ENCODE assay signal across 13 cellular contexts in genomic region chr22:23714596-23715588, GRCh38. TPM values are rescaled to one million over a fixed set of nuclear protein-coding genes. Genes with fewer than 3 reads are reported as not detected.
DNase-seq lines count a peak whose midpoint lies in the region; ATAC-seq and TF ChIP-seq lines count a peak whose summit lies in the region.
"Had no signal": no experiment of that assay in that cellular context is flagged by ENCODE, and none has a peak within 500 bp of the region (broad histone marks: within the 10 kb centered on the region; RNA-seq: fewer than 3 reads in every experiment).

No MANE protein-coding gene starts in this region.

- POLR2A ChIA-PET in T-cell (lab: Charles Lee), result interaction anchor here in 1 of 2 donors (0.7 kb wide), 1 partner anchor 40 kb away, joined by 6 read pairs; no protein-coding TSS in a partner anchor

- no peak for DNase-seq in activated T-cell treated with anti-CD3 and anti-CD28 coated beads, Interleukin-2, amount 50 U/mL, for 4 hours
- DNase-seq in activated T-cell treated with anti-CD3 and anti-CD28 coated beads, Interleukin-2, amount 50 U/mL, for 1 hour, result no peak
- DNase-seq in T-cell (no peak), endodermal cell (no peak), OCI-M2 (lab: John Stamatoyannopoulos, UW; ENCODE audit: unreplicated experiment) (no peak)
- no peak for DNase-seq in stimulated activated effector memory CD8-positive, alpha-beta T cell treated with anti-CD3 and anti-CD28 coated beads, Interleukin-12 subunit alpha, Interleukin-12 subunit beta, amount 100 ng/mL, for 72 hours (ENCODE audit: low spot score in 2 of 2)
- no peak for DNase-seq in effector memory CD4-positive, alpha-beta T cell
- DNase-seq: activated gamma-delta T cell treated with Interleukin-2 at 50 U/mL for 16 hours, NCI-H510A, RPMI8226 had no signal

- no peaks in the 10 kb centered on the region for H3K9me3 Mint-ChIP-seq in activated T-cell treated with anti-CD3 and anti-CD28 coated beads, Interleukin-2, amount 50 U/mL, for 4 hours
- H3K9me3 Mint-ChIP-seq in T-cell (no peaks in the 10 kb centered on the region), endodermal cell (no peaks in the 10 kb centered on the region)
- H3K9me3 Mint-ChIP-seq in stimulated activated effector memory CD8-positive, alpha-beta T cell treated with anti-CD3 and anti-CD28 coated beads, Interleukin-12 subunit alpha, Interleukin-12 subunit beta, amount 100 ng/mL, for 72 hours, result no peaks in the 10 kb centered on the region

- peak overlapping the region; percentile 19 to 64 for H3K27ac Mint-ChIP-seq in T-cell
- no peak overlapping the region for H3K27ac Mint-ChIP-seq in endodermal cell
- peak overlapping the region; percentile 76 for H3K27ac Mint-ChIP-seq in stimulated activated effector memory CD8-positive, alpha-beta T cell treated with anti-CD3 and anti-CD28 coated beads, Interleukin-12 subunit alpha, Interleukin-12 subunit beta, amount 100 ng/mL, for 72 hours

- CTCF ChIA-PET in T-cell (lab: Charles Lee), result interaction anchor here in 1 of 2 donors (0.7 kb wide), 1 partner anchor 1091 kb away, joined by 3 read pairs; the partner anchor contains the start of gene SGSM1

- TF ChIP-seq POLR2A in GM18505 (IDR thresholded peaks at IDR 0.05; ENCODE audit: borderline replicate concordance, extremely low read depth, insufficient read depth, insufficient read length), result no peak

- no peaks in the 10 kb centered on the region for H3K9me3 ChIP-seq in endodermal cell (ENCODE audit: control insufficient read depth, low read length)
- H3K9me3 ChIP-seq in effector memory CD4-positive, alpha-beta T cell (ENCODE audit: control insufficient read depth, low read length), result no peaks in the 10 kb centered on the region

- ATAC-seq in activated T-cell treated with anti-CD3 and anti-CD28 coated beads, Interleukin-2, amount 50 U/mL, for 4 hours, result no peak
- ATAC-seq in T-cell (replicated peaks in 1 of 4) (no peak), GM18505 (IDR thresholded peaks at IDR 0.05; ENCODE audit: unreplicated experiment) (no peak)
- no peak for ATAC-seq in stimulated activated effector memory CD8-positive, alpha-beta T cell treated with anti-CD3 and anti-CD28 coated beads, Interleukin-12 subunit alpha, Interleukin-12 subunit beta, amount 100 ng/mL, for 72 hours

- H3K4me1 Mint-ChIP-seq in activated T-cell treated with anti-CD3 and anti-CD28 coated beads, Interleukin-2, amount 50 U/mL, for 4 hours (ENCODE audit: low read depth), result peaks cover 20% of the 10 kb centered on the region
- peaks cover 27 to 36% (median 35%) of the 10 kb centered on the region in 3 donors for H3K4me1 Mint-ChIP-seq in T-cell
- no peaks in the 10 kb centered on the region for H3K4me1 Mint-ChIP-seq in endodermal cell
- H3K4me1 Mint-ChIP-seq in stimulated activated effector memory CD8-positive, alpha-beta T cell treated with anti-CD3 and anti-CD28 coated beads, Interleukin-12 subunit alpha, Interleukin-12 subunit beta, amount 100 ng/mL, for 72 hours, result peaks cover 34% of the 10 kb centered on the region

- no peak overlapping the region for H3K27ac ChIP-seq in endodermal cell (ENCODE audit: low read depth, low read length)
- no peak overlapping the region for H3K27ac ChIP-seq in effector memory CD4-positive, alpha-beta T cell (ENCODE audit: insufficient read depth, low read length, poor library complexity, severe bottlenecking)

- H3K27me3 ChIP-seq in endodermal cell (ENCODE audit: control insufficient read depth, insufficient read depth, low read length, poor library complexity, severe bottlenecking), result no peaks in the 10 kb centered on the region
- H3K27me3 ChIP-seq in effector memory CD4-positive, alpha-beta T cell (replicated peaks; ENCODE audit: control insufficient read depth, insufficient read depth, low read length, poor library complexity, severe bottlenecking), result no peaks in the 10 kb centered on the region

- WGBS in endodermal cell (ENCODE audit: insufficient coverage in 1 of 2, insufficient read length in 1 of 2), 2 experiments, result 92 to 93% methylated on average over 15 to 24 of the region's 24 CpGs

- no peak for TF ChIP-seq CTCF in endodermal cell (conservative IDR thresholded peaks at IDR 0.05)

- H3K4me3 ChIP-seq in endodermal cell (ENCODE audit: low read length), result no peak overlapping the region
- H3K4me3 ChIP-seq in effector memory CD4-positive, alpha-beta T cell (ENCODE audit: insufficient read depth, low read depth, low read length, poor library complexity, severe bottlenecking), result no peak overlapping the region

- H3K36me3 Mint-ChIP-seq in activated T-cell treated with anti-CD3 and anti-CD28 coated beads, Interleukin-2, amount 50 U/mL, for 4 hours (ENCODE audit: insufficient read depth), result peaks cover 24% of the 10 kb centered on the region
- peaks cover 31% of the 10 kb centered on the region for H3K36me3 Mint-ChIP-seq in T-cell
- peaks cover 34% of the 10 kb centered on the region for H3K36me3 Mint-ChIP-seq in endodermal cell (ENCODE audit: low read depth)
- H3K36me3 Mint-ChIP-seq in stimulated activated effector memory CD8-positive, alpha-beta T cell treated with anti-CD3 and anti-CD28 coated beads, Interleukin-12 subunit alpha, Interleukin-12 subunit beta, amount 100 ng/mL, for 72 hours, result peaks cover 52% of the 10 kb centered on the region

- peak overlapping the region; percentile 77 for H3K4me3 Mint-ChIP-seq in activated T-cell treated with anti-CD3 and anti-CD28 coated beads, Interleukin-2, amount 50 U/mL, for 4 hours
- H3K4me3 Mint-ChIP-seq in T-cell (peak overlapping the region; percentile 75 to 83 (median 80)), endodermal cell (peak overlapping the region; percentile 72)
- H3K4me3 Mint-ChIP-seq in stimulated activated effector memory CD8-positive, alpha-beta T cell treated with anti-CD3 and anti-CD28 coated beads, Interleukin-12 subunit alpha, Interleukin-12 subunit beta, amount 100 ng/mL, for 72 hours, result peak overlapping the region; percentile 73

- H3K36me3 ChIP-seq in endodermal cell (ENCODE audit: control insufficient read depth, insufficient read depth, low read length), result peaks cover 37% of the 10 kb centered on the region
- H3K36me3 ChIP-seq in effector memory CD4-positive, alpha-beta T cell (ENCODE audit: control insufficient read depth, insufficient read depth, low read length), result peaks cover 24% of the 10 kb centered on the region

- H3K9ac ChIP-seq in endodermal cell (ENCODE audit: extremely low read depth, low read length, poor library complexity, severe bottlenecking), result no peak overlapping the region

- H3K27me3 Mint-ChIP-seq in activated T-cell treated with anti-CD3 and anti-CD28 coated beads, Interleukin-2, amount 50 U/mL, for 4 hours (ENCODE audit: low read depth), result no peaks in the 10 kb centered on the region
- H3K27me3 Mint-ChIP-seq in T-cell (no peaks in the 10 kb centered on the region), endodermal cell (ENCODE audit: insufficient read depth) (no peaks in the 10 kb centered on the region)

- H3K4me1 ChIP-seq in endodermal cell (ENCODE audit: control insufficient read depth, insufficient read depth, low read length), result no peaks in the 10 kb centered on the region
- peaks cover 16% of the 10 kb centered on the region for H3K4me1 ChIP-seq in effector memory CD4-positive, alpha-beta T cell (ENCODE audit: control insufficient read depth, insufficient read depth, low read length, poor library complexity, severe bottlenecking)

RNA-seq across cellular contexts. Expression of gene RGL4, which starts 24.1 kb away (rescaled TPM):
- total RNA-seq in activated T-cell treated with anti-CD3 and anti-CD28 coated beads, Interleukin-2, amount 50 U/mL, for 4 hours, result 1 to 10 TPM; 3.3 to 7.4 (median 4.1) TPM
- total RNA-seq in T-cell, result 10 to 100 TPM; 10.6 to 28.9 (median 13.8) TPM
- not detected for total RNA-seq in endodermal cell
- not detected for polyA plus RNA-seq in endodermal cell (2013, experiment 1 of 2)
- polyA plus RNA-seq in endodermal cell (2013, experiment 2 of 2), result not detected
- total RNA-seq: ureter had no signal

RNA-seq across cellular contexts. Expression of gene ZNF70, which starts 36.0 kb away (rescaled TPM):
- total RNA-seq in activated T-cell treated with anti-CD3 and anti-CD28 coated beads, Interleukin-2, amount 50 U/mL, for 4 hours, result 1 to 10 TPM; 2.3 to 3.0 (median 2.6) TPM
- total RNA-seq in T-cell (1 to 10 TPM; 3.2 to 6.4 (median 5.8) TPM), endodermal cell (1 to 10 TPM; 4.7 to 5.7 TPM)
- polyA plus RNA-seq in endodermal cell (2013, experiment 1 of 2), result 4.4 TPM
- 3.8 TPM for polyA plus RNA-seq in endodermal cell (2013, experiment 2 of 2)

RNA-seq across cellular contexts. Expression of gene VPREB3, which starts 39.3 kb away (rescaled TPM):
- not detected for total RNA-seq in activated T-cell treated with anti-CD3 and anti-CD28 coated beads, Interleukin-2, amount 50 U/mL, for 4 hours
- 1 to 10 TPM in 4 of 5 donors, not detected in 1; 1.5 to 2.6 (median 1.7) TPM for total RNA-seq in T-cell
- not detected for total RNA-seq in endodermal cell
- not detected for polyA plus RNA-seq in endodermal cell (2013, experiment 1 of 2)
- not detected for polyA plus RNA-seq in endodermal cell (2013, experiment 2 of 2)
- total RNA-seq: skeletal muscle tissue, ureter had no signal

RNA-seq across cellular contexts. Expression of gene C22orf15, which starts 47.9 kb away (rescaled TPM):
- under 1 TPM in 2 of 3 donors, not detected in 1; 0.11 to 0.30 TPM for total RNA-seq in activated T-cell treated with anti-CD3 and anti-CD28 coated beads, Interleukin-2, amount 50 U/mL, for 4 hours
- 1 to 10 TPM in 4 of 5 donors, under 1 TPM in 1; 0.58 to 2.2 (median 1.9) TPM for total RNA-seq in T-cell
- 1 to 10 TPM; 1.5 to 2.2 TPM for total RNA-seq in endodermal cell
- polyA plus RNA-seq in endodermal cell (2013, experiment 1 of 2), result 2.7 TPM
- polyA plus RNA-seq in endodermal cell (2013, experiment 2 of 2), result 3.0 TPM
- total RNA-seq: skeletal muscle tissue had no signal

RNA-seq across cellular contexts. Expression of gene CHCHD10, which starts 52.9 kb away (rescaled TPM):
- total RNA-seq in activated T-cell treated with anti-CD3 and anti-CD28 coated beads, Interleukin-2, amount 50 U/mL, for 4 hours, result 100 to 1,000 TPM; 113 to 204 (median 187) TPM
- 10 to 100 TPM; 26.1 to 66.3 (median 63.2) TPM for total RNA-seq in T-cell
- total RNA-seq in endodermal cell, result 100 to 1,000 TPM in 1 of 2 donors, 10 to 100 TPM in 1; 76.1 to 103 TPM
- polyA plus RNA-seq in endodermal cell (2013, experiment 1 of 2), result 75.1 TPM
- polyA plus RNA-seq in endodermal cell (2013, experiment 2 of 2), result 66.0 TPM

Comparison
In these comparisons a context has a peak if more than half of its experiments do, and no peak if none do; other contexts are left out.
1. RNA of gene RGL4, which starts 24.1 kb away (total RNA-seq): 10.6 to 28.9 TPM in T-cell and 3.3 to 7.4 TPM in activated T-cell treated with anti-CD3 and anti-CD28 coated beads, Interleukin-2, amount 50 U/mL, for 4 hours; not detected in endodermal cell; every median in the first group is over 4 times any median in the second.
2. Peak in every context shown above with its lines, with median percentiles within 50 percentile points of each other: H3K4me3 Mint-ChIP-seq.